9 cellular contexts compared by ENCODE assay signal in the genomic region with DNA sequence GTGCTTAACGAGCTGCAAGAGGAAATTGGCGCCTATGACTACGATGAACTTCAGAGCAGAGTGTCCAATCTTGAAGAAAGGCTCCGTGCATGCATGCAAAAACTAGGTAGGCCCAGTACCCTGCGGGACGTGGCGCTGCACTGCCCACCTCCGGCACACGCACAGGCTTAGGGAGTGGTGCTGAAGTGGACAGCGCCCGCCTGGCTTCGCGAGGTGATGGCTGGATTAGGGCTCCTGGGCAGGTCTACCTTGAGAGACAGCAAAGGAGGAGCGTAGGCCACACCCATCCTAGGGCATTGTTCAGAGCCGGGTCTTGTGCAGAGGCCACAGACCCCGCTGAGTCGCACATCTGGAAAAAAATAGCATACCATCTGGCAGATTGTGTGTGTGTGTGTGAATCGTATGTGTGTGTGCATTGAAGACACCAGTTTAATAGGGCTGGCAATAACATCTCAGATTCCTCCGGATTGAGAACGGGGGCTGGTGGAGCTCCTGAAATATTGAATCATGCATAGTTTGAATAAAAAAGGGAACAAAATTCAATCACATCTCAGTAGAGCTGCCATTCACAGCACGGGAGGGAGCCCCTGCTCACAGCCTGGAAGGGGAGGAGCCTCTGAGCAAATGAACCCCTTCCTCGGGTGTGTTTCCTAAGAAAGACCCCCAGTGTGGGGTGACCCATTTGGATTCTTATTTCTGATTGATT. TPM values are rescaled to one million over a fixed set of nuclear protein-coding genes. Genes with fewer than 3 reads are reported as not detected.
DNase-seq lines count a peak whose midpoint lies in the region; ATAC-seq and TF ChIP-seq lines count a peak whose summit lies in the region.
"Had no signal": no experiment of that assay in that cellular context is flagged by ENCODE, and none has a peak within 500 bp of the region (broad histone marks: within the 10 kb centered on the region; RNA-seq: fewer than 3 reads in every experiment).

No MANE protein-coding gene starts in this region.

- intact Hi-C loops in left lung (cut with DNase I) = no loop called here

- H3K4me3 ChIP-seq in Jurkat, Clone E6-1 (ENCODE audit: low read length) = no peak overlapping the region
- no peak overlapping the region for H3K4me3 ChIP-seq in left lung

- TF ChIP-seq CTCF in GM10248 (IDR thresholded peaks at IDR 0.05; ENCODE audit: control extremely low read depth, extremely low read depth, low read depth, missing control alignments) (no peak), left lung (IDR thresholded peaks at IDR 0.05) (no peak)

- H3K27me3 ChIP-seq in left lung = peaks cover 0 to 21% of the 10 kb centered on the region in 2 donors

- DNase-seq in GM10248 (ENCODE audit: extremely low spot score) (peak; percentile 42), astrocyte of the hippocampus (ENCODE audit: low read depth, low spot score) (peak; percentile 51), left lung (peak in 1 of 2 donors; percentile 75), cerebellum (ENCODE audit: low spot score) (no peak)
- peak; percentile 7 for DNase-seq in Jurkat, Clone E6-1 (ENCODE audit: low read depth, low spot score)
- no peak for DNase-seq in stimulated activated CD8-positive, alpha-beta memory T cell treated with anti-CD3 and anti-CD28 coated beads, Interleukin-4, amount 100 ng/mL, for 48 hours
- DNase-seq: SHP77; stimulated activated CD4-positive, alpha-beta T cell treated with anti-CD3 and anti-CD28 coated beads, Interleukin-4, amount 100 ng/mL, for 24 hours had no signal

- H3K27ac ChIP-seq in left lung = no peak overlapping the region

- ATAC-seq in left lung = peak; percentile 74
- no peak for ATAC-seq in GM21381 (IDR thresholded peaks at IDR 0.05; ENCODE audit: unreplicated experiment)

- H3K4me1 ChIP-seq in left lung = no peaks in the 10 kb centered on the region

- no peaks in the 10 kb centered on the region for H3K36me3 ChIP-seq in left lung

- CTCF ChIA-PET in GM10248 (lab: Yijun Ruan, JAX) = no interaction called here

- H3K9me3 ChIP-seq in left lung = no peaks in the 10 kb centered on the region

- POLR2A ChIA-PET in GM10248 (lab: Yijun Ruan, JAX) = no interaction called here

RNA-seq across cellular contexts. Expression of gene OLFM1, which starts 11.1 kb away (rescaled TPM):
- not detected for polyA plus RNA-seq in Jurkat, Clone E6-1 (2012; ENCODE audit: insufficient read depth, insufficient read length)
- 10 to 100 TPM; 21.2 to 21.5 TPM for total RNA-seq in left lung
- total RNA-seq in cerebellum = 68.8 TPM

Comparison
In these comparisons a context has a peak if more than half of its experiments do, and no peak if none do; other contexts are left out.
1. DNase-seq: peak in GM10248 (single experiment), Jurkat, Clone E6-1 (single experiment) and astrocyte of the hippocampus (single experiment); none in cerebellum (single experiment) and stimulated activated CD8-positive, alpha-beta memory T cell treated with anti-CD3 and anti-CD28 coated beads, Interleukin-4, amount 100 ng/mL, for 48 hours (single experiment).